Comparison of ENCODE assay signal across 9 cellular contexts in genomic region chr17:75667825-75668224, GRCh38. TPM values are rescaled to one million over a fixed set of nuclear protein-coding genes. Genes with fewer than 3 reads are reported as not detected.
DNase-seq lines count a peak whose midpoint lies in the region; ATAC-seq and TF ChIP-seq lines count a peak whose summit lies in the region.
"Had no signal": no experiment of that assay in that cellular context is flagged by ENCODE, and none has a peak within 500 bp of the region (broad histone marks: within the 10 kb centered on the region; RNA-seq: fewer than 3 reads in every experiment).

No MANE protein-coding gene starts in this region.

- POLR2A ChIA-PET in CD8-positive, alpha-beta T cell (lab: Charles Lee) = interaction anchor here (1.3 to 2.0 kb wide), 3 partner anchors 19 to 379 kb away, joined by 4 to 7 read pairs (median 6); partner anchors contain the start of gene SLC25A19

- H3K4me1 ChIP-seq in CD8-positive, alpha-beta T cell (ENCODE audit: insufficient read depth, low read length) = peaks cover 18% of the 10 kb centered on the region
- H3K4me1 ChIP-seq in Peyer's patch = peaks cover 0 to 26% (median 6%) of the 10 kb centered on the region in 4 donors

- peaks cover 28% of the 10 kb centered on the region for H3K36me3 ChIP-seq in CD8-positive, alpha-beta T cell (ENCODE audit: insufficient read depth, low read length)
- H3K36me3 ChIP-seq in Peyer's patch = peaks cover 0 to 41% (median 0%) of the 10 kb centered on the region in 3 donors

- H3K27ac ChIP-seq in CD8-positive, alpha-beta T cell (ENCODE audit: low read depth, low read length) = peak overlapping the region; percentile 88
- peak overlapping the region; percentile 81 to 91 (median 86) for H3K27ac ChIP-seq in Peyer's patch

- peak overlapping the region; percentile 78 for H3K4me3 ChIP-seq in CD8-positive, alpha-beta T cell (ENCODE audit: low read depth, low read length)
- H3K4me3 ChIP-seq in Peyer's patch = peak overlapping the region; percentile 85 to 98 (median 92)
- H3K4me3 ChIP-seq in fibroblast of villous mesenchyme (ENCODE audit: low read depth, low read length) = peak overlapping the region; percentile 98
- H3K4me3 ChIP-seq in retinal pigment epithelial cell (ENCODE audit: low read length) = peak overlapping the region; percentile 99

- TF ChIP-seq CTCF in CD8-positive, alpha-beta T cell (IDR thresholded peaks at IDR 0.05) = no peak
- TF ChIP-seq CTCF in Peyer's patch (IDR thresholded peaks at IDR 0.05) = no peak
- TF ChIP-seq CTCF in fibroblast of villous mesenchyme (IDR thresholded peaks at IDR 0.05; ENCODE audit: insufficient read depth, low read depth, low read length) = no peak
- no peak for TF ChIP-seq CTCF in retinal pigment epithelial cell (conservative IDR thresholded peaks at IDR 0.05; ENCODE audit: low read depth, low read length)

- H3K27ac Mint-ChIP-seq in CD8-positive, alpha-beta T cell = no peak overlapping the region
- H3K27ac Mint-ChIP-seq: activated naive CD4-positive, alpha-beta T cell treated with anti-CD3 and anti-CD28 coated beads for 36 hours had no signal

- H3K9me3 ChIP-seq in CD8-positive, alpha-beta T cell (ENCODE audit: low read length) = no peaks in the 10 kb centered on the region
- H3K9me3 ChIP-seq in Peyer's patch = no peaks in the 10 kb centered on the region

- ATAC-seq in CD8-positive, alpha-beta T cell = no peak
- ATAC-seq in HG03196 (IDR thresholded peaks at IDR 0.05; ENCODE audit: unreplicated experiment) (no peak), GM19397 (IDR thresholded peaks at IDR 0.05; ENCODE audit: unreplicated experiment) (no peak), HG02884 (IDR thresholded peaks at IDR 0.05; ENCODE audit: unreplicated experiment) (no peak)

- H3K4me1 Mint-ChIP-seq in CD8-positive, alpha-beta T cell (ENCODE audit: low read depth) = peaks cover 33% of the 10 kb centered on the region

- no peak overlapping the region for H3K4me3 Mint-ChIP-seq in CD8-positive, alpha-beta T cell
- H3K4me3 Mint-ChIP-seq: activated naive CD4-positive, alpha-beta T cell treated with anti-CD3 and anti-CD28 coated beads for 36 hours had no signal

- H3K27me3 ChIP-seq in CD8-positive, alpha-beta T cell (ENCODE audit: insufficient read depth, low read length) = no peaks in the 10 kb centered on the region
- no peaks in the 10 kb centered on the region for H3K27me3 ChIP-seq in Peyer's patch

- intact Hi-C loops in CD8-positive, alpha-beta T cell (cut with DNase I, micrococcal nuclease) = loop anchor here (1.0 to 5.0 kb wide), 11 partner anchors 79 to 796 kb away; partner anchors contain the start of genes WBP2 (in 2 of the 2), ACOX1 (in 1 of the 2), FDXR (in 1 of the 2) and GGA3 (in 1 of the 2)

- no peak for DNase-seq in CD8-positive, alpha-beta T cell
- DNase-seq in Peyer's patch = no peak
- no peak for DNase-seq in fibroblast of villous mesenchyme (ENCODE audit: low read depth)
- DNase-seq in retinal pigment epithelial cell (ENCODE audit: low read depth) = no peak
- DNase-seq in AG08396 (ENCODE audit: low spot score) = no peak

- H3K9me3 Mint-ChIP-seq in CD8-positive, alpha-beta T cell = no peaks in the 10 kb centered on the region
- H3K9me3 Mint-ChIP-seq: activated naive CD4-positive, alpha-beta T cell treated with anti-CD3 and anti-CD28 coated beads for 36 hours had no signal

- H3K27me3 Mint-ChIP-seq in CD8-positive, alpha-beta T cell (ENCODE audit: low read depth) = no peaks in the 10 kb centered on the region

- TF ChIP-seq POLR2A in Peyer's patch (IDR thresholded peaks at IDR 0.05) = no peak

- H3K36me3 Mint-ChIP-seq in CD8-positive, alpha-beta T cell = peaks cover 49% of the 10 kb centered on the region

- CTCF ChIA-PET in CD8-positive, alpha-beta T cell (lab: Charles Lee) = interaction anchor here (0.7 to 2.7 kb wide), 6 partner anchors 15 to 86 kb away, joined by 4 to 17 read pairs (median 7); no protein-coding TSS in a partner anchor

RNA-seq across cellular contexts. Expression of gene SAP30BP, which starts 0.7 kb away (rescaled TPM):
- total RNA-seq in CD8-positive, alpha-beta T cell = 100 to 1,000 TPM; 303 to 305 TPM
- total RNA-seq in Peyer's patch (100 to 1,000 TPM in 2 of 4 donors, 10 to 100 TPM in 2; 65.3 to 117 (median 101) TPM), fibroblast of villous mesenchyme (58.9 and 60.0 TPM in 2 replicates)

RNA-seq across cellular contexts. Expression of gene RECQL5, which starts 0.9 kb away (rescaled TPM):
- 10 to 100 TPM; 11.2 to 13.2 TPM for total RNA-seq in CD8-positive, alpha-beta T cell
- 10 to 100 TPM; 26.3 to 85.0 (median 44.1) TPM for total RNA-seq in Peyer's patch
- total RNA-seq in fibroblast of villous mesenchyme = 19.6 and 20.7 TPM in 2 replicates

RNA-seq across cellular contexts. Expression of gene SMIM5, which starts 34.6 kb away (rescaled TPM):
- 1 to 10 TPM in 1 of 2 experiments, under 1 TPM in 1; 0.60 to 2.1 TPM for total RNA-seq in CD8-positive, alpha-beta T cell
- 100 to 1,000 TPM in 1 of 4 donors, 10 to 100 TPM in 2, not detected in 1; 68.8 to 161 (median 97.1) TPM for total RNA-seq in Peyer's patch
- total RNA-seq in fibroblast of villous mesenchyme = under 0.01 TPM in 1 of 2 replicates, not detected in the other
- total RNA-seq: activated naive CD4-positive, alpha-beta T cell treated with anti-CD3 and anti-CD28 coated beads for 36 hours had no signal

RNA-seq across cellular contexts. Expression of gene ITGB4, which starts 53.4 kb away (rescaled TPM):
- total RNA-seq in CD8-positive, alpha-beta T cell = 1 to 10 TPM; 1.2 to 2.3 TPM
- total RNA-seq in Peyer's patch (100 to 1,000 TPM in 3 of 4 donors, 10 to 100 TPM in 1; 80.0 to 368 (median 219) TPM), fibroblast of villous mesenchyme (0.32 and 1.3 TPM in 2 replicates)
